ENCODE assay signal across 1 cellular context in the genomic region with DNA sequence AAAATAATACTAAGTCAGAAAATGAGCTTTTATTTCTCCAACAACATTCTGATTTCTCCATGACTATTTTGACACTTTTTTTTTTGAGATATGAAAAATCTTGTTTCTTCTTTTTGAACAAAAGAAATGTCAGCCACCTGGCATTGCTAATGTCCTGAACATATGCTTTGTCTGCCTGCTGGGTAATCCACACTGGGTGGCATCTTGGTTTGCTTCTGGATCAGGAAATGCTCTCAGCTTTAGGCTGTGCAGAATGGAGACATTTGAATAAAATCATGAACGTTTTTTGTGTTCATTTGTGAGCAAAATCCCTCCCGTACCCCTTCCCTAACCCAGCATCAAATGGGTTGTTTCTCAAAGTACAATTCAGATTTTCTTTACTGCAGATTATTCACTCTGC.
TF ChIP-seq lines count a peak whose summit lies in the region.

No MANE protein-coding gene starts in this region.

TF ChIP-seq in GM23338, 12 proteins besides CTCF, POLR2A, EP300 and RAD21 (continued from another document):
- TF ChIP-seq CREB1 (CRISPR knock-in tag; IDR thresholded peaks at IDR 0.05; ENCODE audit: low read depth) (no peak), STAT1 (IDR thresholded peaks at IDR 0.05; ENCODE audit: unreplicated experiment) (no peak), ZNF331 (CRISPR knock-in tag; IDR thresholded peaks at IDR 0.05; ENCODE audit: low read depth) (no peak), POLR2AphosphoS5 (IDR thresholded peaks at IDR 0.05; ENCODE audit: low read depth) (no peak)
- TF ChIP-seq, protein P1, sequence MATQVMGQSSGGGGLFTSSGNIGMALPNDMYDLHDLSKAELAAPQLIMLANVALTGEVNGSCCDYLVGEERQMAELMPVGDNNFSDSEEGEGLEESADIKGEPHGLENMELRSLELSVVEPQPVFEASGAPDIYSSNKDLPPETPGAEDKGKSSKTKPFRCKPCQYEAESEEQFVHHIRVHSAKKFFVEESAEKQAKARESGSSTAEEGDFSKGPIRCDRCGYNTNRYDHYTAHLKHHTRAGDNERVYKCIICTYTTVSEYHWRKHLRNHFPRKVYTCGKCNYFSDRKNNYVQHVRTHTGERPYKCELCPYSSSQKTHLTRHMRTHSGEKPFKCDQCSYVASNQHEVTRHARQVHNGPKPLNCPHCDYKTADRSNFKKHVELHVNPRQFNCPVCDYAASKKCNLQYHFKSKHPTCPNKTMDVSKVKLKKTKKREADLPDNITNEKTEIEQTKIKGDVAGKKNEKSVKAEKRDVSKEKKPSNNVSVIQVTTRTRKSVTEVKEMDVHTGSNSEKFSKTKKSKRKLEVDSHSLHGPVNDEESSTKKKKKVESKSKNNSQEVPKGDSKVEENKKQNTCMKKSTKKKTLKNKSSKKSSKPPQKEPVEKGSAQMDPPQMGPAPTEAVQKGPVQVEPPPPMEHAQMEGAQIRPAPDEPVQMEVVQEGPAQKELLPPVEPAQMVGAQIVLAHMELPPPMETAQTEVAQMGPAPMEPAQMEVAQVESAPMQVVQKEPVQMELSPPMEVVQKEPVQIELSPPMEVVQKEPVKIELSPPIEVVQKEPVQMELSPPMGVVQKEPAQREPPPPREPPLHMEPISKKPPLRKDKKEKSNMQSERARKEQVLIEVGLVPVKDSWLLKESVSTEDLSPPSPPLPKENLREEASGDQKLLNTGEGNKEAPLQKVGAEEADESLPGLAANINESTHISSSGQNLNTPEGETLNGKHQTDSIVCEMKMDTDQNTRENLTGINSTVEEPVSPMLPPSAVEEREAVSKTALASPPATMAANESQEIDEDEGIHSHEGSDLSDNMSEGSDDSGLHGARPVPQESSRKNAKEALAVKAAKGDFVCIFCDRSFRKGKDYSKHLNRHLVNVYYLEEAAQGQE (IDR thresholded peaks at IDR 0.05; ENCODE audit: unreplicated experiment) = no peak
- TF ChIP-seq, protein P2, sequence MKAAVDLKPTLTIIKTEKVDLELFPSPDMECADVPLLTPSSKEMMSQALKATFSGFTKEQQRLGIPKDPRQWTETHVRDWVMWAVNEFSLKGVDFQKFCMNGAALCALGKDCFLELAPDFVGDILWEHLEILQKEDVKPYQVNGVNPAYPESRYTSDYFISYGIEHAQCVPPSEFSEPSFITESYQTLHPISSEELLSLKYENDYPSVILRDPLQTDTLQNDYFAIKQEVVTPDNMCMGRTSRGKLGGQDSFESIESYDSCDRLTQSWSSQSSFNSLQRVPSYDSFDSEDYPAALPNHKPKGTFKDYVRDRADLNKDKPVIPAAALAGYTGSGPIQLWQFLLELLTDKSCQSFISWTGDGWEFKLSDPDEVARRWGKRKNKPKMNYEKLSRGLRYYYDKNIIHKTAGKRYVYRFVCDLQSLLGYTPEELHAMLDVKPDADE (IDR thresholded peaks at IDR 0.05) = no peak
TF ChIP-seq in GM23338: peak in this region for 0.
